ENCODE assay signal across 24 cellular contexts in genomic region chr3:153038367-153038766, GRCh38.
A peak's percentile ranks its signal among the peaks of the same experiment; 100 is the strongest.
DNase-seq lines count a peak whose midpoint lies in the region; ATAC-seq, FAIRE-seq and TF ChIP-seq lines count a peak whose summit lies in the region.
"Had no signal": no experiment of that assay in that cellular context is flagged by ENCODE, and none has a peak within 500 bp of the region (broad histone marks: within the 10 kb centered on the region; RNA-seq: fewer than 3 reads in every experiment).

No MANE protein-coding gene starts in this region.

- POLR2A ChIA-PET in K562 (lab: Yijun Ruan, JAX), result no interaction called here

- H3K4me2 ChIP-seq in K562 (ENCODE audit: insufficient read depth, low read length), result no peak overlapping the region
- H3K4me2 ChIP-seq: BLaER1 had no signal

- intact Hi-C loops in K562 (cut with micrococcal nuclease), result no loop called here

- no peak for TF ChIP-seq RAD21 in K562 (CRISPR knock-in tag; conservative IDR thresholded peaks at IDR 0.05 in 1 of 2, IDR thresholded peaks at IDR 0.05 in 1 of 2)

- DNase-seq in GM12865 (ENCODE audit: low read depth), result peak; percentile 35
- DNase-seq in K562 (ENCODE audit: extremely low read depth in 1 of 4, low spot score in 3 of 4), result no peak
- DNase-seq in stimulated activated naive CD8-positive, alpha-beta T cell treated with anti-CD3 and anti-CD28 coated beads, Interleukin-15, Interleukin-2, amounts not matched to agents 100 U/mL and 50 U/mL, for 24 hours, result no peak
- DNase-seq in AG08396 (ENCODE audit: low spot score), result no peak
- no peak for DNase-seq in stimulated activated naive CD4-positive, alpha-beta T cell (lab: John Stamatoyannopoulos, UW)
- DNase-seq: CD4-positive, alpha-beta T cell; COR-L47; DMS 273 treated with DMSO at 0.1 percent for 48 hours; DMS79 treated with DMSO at 0.1 percent for 48 hours; KBM-7; MM.1S; NCI-H1092 treated with DMSO at 0.1 percent for 48 hours; NCI-H1436 treated with DMSO at 0.1 percent for 48 hours; NCI-H2029 treated with DMSO at 0.1 percent for 48 hours; NCI-H510A treated with DMSO at 0.1 percent for 48 hours; NCI-H748 treated with DMSO at 0.1 percent for 48 hours; NK-92 treated with Interleukin-12 subunit alpha and Interleukin-12 subunit beta, amount 100 ng/mL, for 24 hours had no signal

- TF ChIP-seq POLR2A in K562 (conservative IDR thresholded peaks at IDR 0.05), result no peak

- no peaks in the 10 kb centered on the region for H4K20me1 ChIP-seq in K562 (replicated peaks; ENCODE audit: control insufficient read depth, insufficient read depth, low read length)
- H4K20me1 ChIP-seq: BLaER1 had no signal

- H2AFZ ChIP-seq in K562 (ENCODE audit: low read depth, low read length), result peak overlapping the region; percentile 3; the same call in 1 of the 2 replicates

- TF ChIP-seq CTCF in GM12865 (IDR thresholded peaks at IDR 0.05; ENCODE audit: insufficient read depth, low read depth, low read length, missing control alignments), result no peak
- TF ChIP-seq CTCF in K562 (IDR thresholded peaks at IDR 0.05 in 2 of 3, conservative IDR thresholded peaks at IDR 0.05 in 1 of 3; ENCODE audit: insufficient read depth in 2 of 3, low read depth in 1 of 3, low read length in 3 of 3), result no peak

- in situ Hi-C loops in K562 (cut with MboI), result loop anchor here (25.0 kb wide), 2 partner anchors 249 to 974 kb away; no protein-coding TSS in a partner anchor

- H3K79me2 ChIP-seq in K562 (ENCODE audit: control insufficient read depth, insufficient read depth, low read length), result no peaks in the 10 kb centered on the region

- no peaks in the 10 kb centered on the region for H3K27me3 ChIP-seq in K562 (ENCODE audit: control insufficient read depth in 2 of 2, insufficient read depth in 2 of 2, low read length in 2 of 2)
- H3K27me3 ChIP-seq: BLaER1, SJSA1 had no signal

- no peaks in the 10 kb centered on the region for H3K9me3 ChIP-seq in K562 (replicated peaks; ENCODE audit: control insufficient read depth, insufficient read depth, low read depth, low read length)
- H3K9me3 ChIP-seq: BLaER1, SJSA1 had no signal

- CTCF ChIA-PET in K562 (lab: Yijun Ruan, JAX; ENCODE audit: low intra/inter-chr PET ratio), result no interaction called here

- TF ChIP-seq EP300 in K562 (IDR thresholded peaks at IDR 0.05; ENCODE audit: low read length), result no peak

- H3K9ac ChIP-seq in K562 (ENCODE audit: insufficient read depth in 1 of 2, low read depth in 2 of 2, low read length in 2 of 2), result no peak overlapping the region
- H3K9ac ChIP-seq: BLaER1 had no signal

- peaks cover 6 to 8% of the 10 kb centered on the region in 2 experiments; a peak in 2 of 5 replicates for H3K4me1 ChIP-seq in K562 (replicated peaks in 1 of 2; ENCODE audit: control insufficient read depth in 2 of 2, insufficient read depth in 2 of 2, low read length in 2 of 2)

- no peaks in the 10 kb centered on the region for H3K9me1 ChIP-seq in K562 (ENCODE audit: control insufficient read depth, insufficient read depth, low read length)

- no peaks in the 10 kb centered on the region for H3K36me3 ChIP-seq in K562 (ENCODE audit: control insufficient read depth, insufficient read depth, low read length)
- H3K36me3 ChIP-seq: BLaER1, SJSA1 had no signal

- no peak overlapping the region for H3K27ac ChIP-seq in K562 (ENCODE audit: extremely low read depth, low read depth, low read length)
- H3K27ac ChIP-seq: BLaER1, SJSA1 had no signal

- FAIRE-seq in K562 (lab: Jason Lieb, UNC), result no peak
- FAIRE-seq: GM12891, H1 had no signal

- WGBS in K562 (ENCODE audit: insufficient coverage, low coverage, missing lambda C conversion rate), result 78% methylated on average over 5 of the region's 5 CpGs

- ATAC-seq in HG03520 (IDR thresholded peaks at IDR 0.05; ENCODE audit: unreplicated experiment) (peak; percentile 37), K562 (no peak), GM21737 (IDR thresholded peaks at IDR 0.05; ENCODE audit: unreplicated experiment) (no peak)
- peak; percentile 36 for ATAC-seq in stimulated activated naive CD8-positive, alpha-beta T cell treated with anti-CD3 and anti-CD28 coated beads, Interleukin-15, Interleukin-2, amounts not matched to agents 100 U/mL and 50 U/mL, for 24 hours
- ATAC-seq: Right ventricle myocardium inferior had no signal

- no TSS peak for BruUV-seq in K562 (replicated peaks; lab: Mats Ljungman, UMichigan)

- H3K4me3 ChIP-seq in GM12865 (ENCODE audit: low read depth, low read length) (no peak overlapping the region), K562 (no peak overlapping the region)
- H3K4me3 ChIP-seq: BLaER1, SJSA1 had no signal

TF ChIP-seq in K562, 482 proteins besides CTCF, POLR2A, EP300 and RAD21:
- no peak for TF ChIP-seq NR2C2 (CRISPR knock-in tag; IDR thresholded peaks at IDR 0.05)
- 0 out of 2 replicates have a peak, but pooled peaks have one; percentile 12 for TF ChIP-seq NR2C2 (tag; IDR thresholded peaks at IDR 0.05)
- TF ChIP-seq, protein P1, sequence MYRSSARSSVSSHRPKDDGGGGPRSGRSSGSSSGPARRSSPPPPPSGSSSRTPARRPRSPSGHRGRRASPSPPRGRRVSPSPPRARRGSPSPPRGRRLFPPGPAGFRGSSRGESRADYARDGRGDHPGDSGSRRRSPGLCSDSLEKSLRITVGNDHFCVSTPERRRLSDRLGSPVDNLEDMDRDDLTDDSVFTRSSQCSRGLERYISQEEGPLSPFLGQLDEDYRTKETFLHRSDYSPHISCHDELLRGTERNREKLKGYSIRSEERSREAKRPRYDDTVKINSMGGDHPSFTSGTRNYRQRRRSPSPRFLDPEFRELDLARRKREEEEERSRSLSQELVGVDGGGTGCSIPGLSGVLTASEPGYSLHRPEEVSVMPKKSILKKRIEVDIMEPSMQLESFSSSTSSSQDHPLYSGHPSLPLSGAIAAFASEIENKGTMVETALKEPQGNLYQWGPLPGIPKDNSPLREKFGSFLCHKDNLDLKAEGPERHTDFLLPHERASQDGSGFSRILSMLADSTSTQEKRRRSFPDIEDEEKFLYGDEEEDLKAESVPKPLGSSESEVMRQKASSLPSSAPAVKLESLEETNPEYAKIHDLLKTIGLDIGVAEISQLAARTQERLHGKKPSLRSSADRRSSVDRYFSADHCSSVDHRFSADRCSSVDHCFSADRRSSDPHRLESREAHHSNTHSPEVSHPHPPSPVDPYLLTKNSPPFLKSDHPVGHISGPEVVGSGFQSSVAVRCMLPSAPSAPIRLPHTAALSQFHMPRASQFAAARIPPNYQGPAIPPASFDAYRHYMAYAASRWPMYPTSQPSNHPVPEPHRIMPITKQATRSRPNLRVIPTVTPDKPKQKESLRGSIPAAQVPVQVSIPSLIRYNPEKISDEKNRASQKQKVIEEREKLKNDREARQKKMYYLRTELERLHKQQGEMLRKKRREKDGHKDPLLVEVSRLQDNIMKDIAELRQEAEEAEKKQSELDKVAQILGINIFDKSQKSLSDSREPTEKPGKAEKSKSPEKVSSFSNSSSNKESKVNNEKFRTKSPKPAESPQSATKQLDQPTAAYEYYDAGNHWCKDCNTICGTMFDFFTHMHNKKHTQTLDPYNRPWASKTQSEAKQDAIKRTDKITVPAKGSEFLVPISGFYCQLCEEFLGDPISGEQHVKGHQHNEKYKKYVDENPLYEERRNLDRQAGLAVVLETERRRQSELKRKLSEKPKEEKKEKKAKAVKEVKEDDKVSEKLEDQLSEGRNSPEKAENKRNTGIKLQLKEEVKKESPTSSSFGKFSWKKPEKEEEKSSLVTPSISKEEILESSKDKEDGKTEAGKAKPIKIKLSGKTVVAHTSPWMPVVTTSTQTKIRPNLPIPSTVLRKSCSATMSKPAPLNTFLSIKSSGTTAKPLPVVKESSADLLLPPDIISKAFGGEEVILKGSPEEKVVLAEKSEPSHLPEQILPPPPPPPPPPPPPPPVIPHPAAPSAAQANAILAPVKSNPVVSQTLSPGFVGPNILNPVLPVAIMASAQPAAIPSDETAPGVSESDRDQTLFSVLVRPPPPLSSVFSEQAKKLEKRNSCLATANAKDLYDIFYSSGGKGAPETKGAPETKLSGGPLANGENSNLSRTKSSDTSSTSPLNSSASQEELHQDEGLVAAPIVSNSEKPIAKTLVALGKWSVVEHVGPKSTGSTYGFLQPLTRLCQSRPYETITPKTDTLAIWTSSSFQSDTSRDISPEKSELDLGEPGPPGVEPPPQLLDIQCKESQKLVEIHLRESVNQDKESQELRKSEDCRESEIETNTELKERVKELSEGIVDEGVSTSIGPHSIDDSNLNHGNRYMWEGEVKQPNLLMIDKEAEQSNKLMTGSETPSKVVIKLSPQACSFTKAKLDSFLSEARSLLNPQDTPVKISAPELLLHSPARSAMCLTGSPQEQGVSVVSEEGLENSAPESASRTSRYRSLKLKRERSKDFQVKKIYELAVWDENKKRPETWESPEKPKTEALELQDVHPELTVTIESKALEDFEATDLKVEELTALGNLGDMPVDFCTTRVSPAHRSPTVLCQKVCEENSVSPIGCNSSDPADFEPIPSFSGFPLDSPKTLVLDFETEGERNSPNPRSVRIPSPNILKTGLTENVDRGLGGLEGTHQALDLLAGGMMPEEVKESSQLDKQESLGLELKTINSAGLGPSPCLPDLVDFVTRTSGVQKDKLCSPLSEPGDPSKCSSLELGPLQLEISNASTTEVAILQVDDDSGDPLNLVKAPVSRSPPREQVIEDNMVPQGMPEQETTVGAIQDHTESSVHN (IDR thresholded peaks at IDR 0.05; ENCODE audit: borderline replicate concordance in 1 of 2, low read depth in 1 of 2), result no peak

Comparison
In these comparisons a context has a peak if more than half of its experiments do, and no peak if none do; other contexts are left out.
1. ATAC-seq: peak in HG03520 (single experiment) and stimulated activated naive CD8-positive, alpha-beta T cell treated with anti-CD3 and anti-CD28 coated beads, Interleukin-15, Interleukin-2, amounts not matched to agents 100 U/mL and 50 U/mL, for 24 hours (single experiment); none in K562 (single experiment) and GM21737 (single experiment).